8 cellular contexts compared by ENCODE assay signal in genomic region chr9:100595391-100596199, GRCh38. TPM values are rescaled to one million over a fixed set of nuclear protein-coding genes. Genes with fewer than 3 reads are reported as not detected.
DNase-seq lines count a peak whose midpoint lies in the region; ATAC-seq, FAIRE-seq and TF ChIP-seq lines count a peak whose summit lies in the region.

No MANE protein-coding gene starts in this region.

- H2BK5ac ChIP-seq in H1 (ENCODE audit: low read depth, low read length), result no peak overlapping the region

- H3K23me2 ChIP-seq in H1 (ENCODE audit: low read depth, low read length), result peaks cover 5% of the 10 kb centered on the region

- no peak overlapping the region for H3K27ac Mint-ChIP-seq in memory B cell

- no peak overlapping the region for H3K14ac ChIP-seq in H1 (ENCODE audit: insufficient read length)

- peaks cover 12% of the 10 kb centered on the region for H3K4me1 Mint-ChIP-seq in memory B cell

- BruUV-seq in PC-3 (replicated peaks; lab: Mats Ljungman, UMichigan), result no TSS peak

- no peaks in the 10 kb centered on the region for H3K9me3 Mint-ChIP-seq in memory B cell

- DNase-seq in D341Med (ENCODE audit: low spot score), result peak; percentile 55
- peak; percentile 31 for DNase-seq in HuH-7.5 (ENCODE audit: low spot score)
- peak; percentile 82 for DNase-seq in PC-3
- no peak for DNase-seq in H1 (ENCODE audit: low read depth in 1 of 2, low spot score in 2 of 2)
- peak; percentile 25 to 28 for DNase-seq in memory B cell (ENCODE audit: low spot score in 2 of 2)
- DNase-seq in stimulated activated CD4-positive, alpha-beta T cell treated with anti-CD3 and anti-CD28 coated beads, Interleukin-4, amount 100 ng/mL, for 4 hours, result no peak

- H3K4me3 ChIP-seq in PC-3 (ENCODE audit: low read length), result no peak overlapping the region
- no peak overlapping the region for H3K4me3 ChIP-seq in H1 (ENCODE audit: extremely low read depth in 1 of 4, insufficient read depth in 2 of 4, low read depth in 3 of 4, low read length in 4 of 4)

- no peak overlapping the region for H3K4ac ChIP-seq in H1 (replicated peaks; ENCODE audit: insufficient read length, low read depth, low read length)

- H3K79me2 ChIP-seq in PC-3 (ENCODE audit: low read length) (no peaks in the 10 kb centered on the region), H1 (ENCODE audit: control insufficient read depth in 1 of 2, insufficient read depth in 2 of 2, low read length in 2 of 2) (no peaks in the 10 kb centered on the region)

- H4K8ac ChIP-seq in H1 (ENCODE audit: extremely low read depth, insufficient read depth, low read length), result no peak overlapping the region

- H4K91ac ChIP-seq in H1 (replicated peaks; ENCODE audit: insufficient read length, low read length), result no peak overlapping the region

- H3K36me3 ChIP-seq in PC-3 (ENCODE audit: low read depth, low read length) (no peaks in the 10 kb centered on the region), H1 (ENCODE audit: control insufficient read depth in 2 of 4, insufficient read depth in 4 of 4, low read length in 3 of 4) (no peaks in the 10 kb centered on the region)

- no peaks in the 10 kb centered on the region for H3K9me2 ChIP-seq in PC-3 (replicated peaks; ENCODE audit: low read length)

- no peak overlapping the region for H3K27ac ChIP-seq in PC-3 (ENCODE audit: low read length)
- H3K27ac ChIP-seq in H1 (ENCODE audit: low read depth, low read length), result no peak overlapping the region

- H3K23ac ChIP-seq in H1 (ENCODE audit: insufficient read length), result no peak overlapping the region

- H3K9ac ChIP-seq in PC-3 (ENCODE audit: low read length), result no peak overlapping the region
- H3K9ac ChIP-seq in H1 (replicated peaks in 1 of 4; ENCODE audit: extremely low read depth in 1 of 4, low read depth in 3 of 4, low read length in 3 of 4), result no peak overlapping the region

- H3F3A ChIP-seq in PC-3 (ENCODE audit: low read length, unreplicated experiment), result no peaks in the 10 kb centered on the region

- H3K9me3 ChIP-seq in PC-3 (ENCODE audit: low read length) (no peaks in the 10 kb centered on the region), H1 (ENCODE audit: insufficient read depth in 2 of 2, low read depth in 1 of 2, low read length in 1 of 2) (no peaks in the 10 kb centered on the region)

- no peak overlapping the region for H2AK5ac ChIP-seq in H1 (ENCODE audit: low read depth, low read length)

- H3K4me1 ChIP-seq in PC-3 (ENCODE audit: insufficient read depth, low read length) (no peaks in the 10 kb centered on the region), H1 (replicated peaks in 1 of 4; ENCODE audit: control insufficient read depth in 3 of 4, insufficient read depth in 4 of 4, low read length in 3 of 4) (peaks cover 3 to 14% (median 11%) of the 10 kb centered on the region in 4 experiments; a peak in 5 of 7 replicates)

- peak; percentile 95 to 96 for TF ChIP-seq RAD21 in H1 (IDR thresholded peaks at IDR 0.05 in 1 of 2, conservative IDR thresholded peaks at IDR 0.05 in 1 of 2; ENCODE audit: low read depth in 2 of 2, low read length in 2 of 2)

- no peak overlapping the region for H4K5ac ChIP-seq in H1 (ENCODE audit: insufficient read length, low read depth, low read length)

- H3K18ac ChIP-seq in H1 (ENCODE audit: extremely low read depth, low read length), result no peak overlapping the region

- no peak overlapping the region for H2BK15ac ChIP-seq in H1 (ENCODE audit: low read length)

- TF ChIP-seq POLR2A in H1 (IDR thresholded peaks at IDR 0.05; ENCODE audit: control extremely low read depth in 1 of 2, low read depth in 2 of 2, low read length in 2 of 2), result no peak

- H2BK120ac ChIP-seq in H1 (replicated peaks; ENCODE audit: low read depth, low read length), result no peak overlapping the region

- H3K79me1 ChIP-seq in H1 (ENCODE audit: low read depth, low read length), result no peaks in the 10 kb centered on the region

- H3K4me2 ChIP-seq in PC-3 (ENCODE audit: low read length) (no peak overlapping the region), H1 (ENCODE audit: insufficient read depth in 1 of 2, low read depth in 2 of 2, low read length in 2 of 2) (no peak overlapping the region)

- no peaks in the 10 kb centered on the region for H3K27me3 Mint-ChIP-seq in memory B cell

- H4K20me1 ChIP-seq in PC-3 (ENCODE audit: low read length) (no peaks in the 10 kb centered on the region), H1 (replicated peaks in 1 of 2; ENCODE audit: control insufficient read depth in 1 of 2, insufficient read depth in 2 of 2, low read length in 2 of 2) (no peaks in the 10 kb centered on the region)

- H2AFZ ChIP-seq in PC-3 (ENCODE audit: low read length) (no peak overlapping the region), H1 (ENCODE audit: low read length) (no peak overlapping the region)

- ATAC-seq in GM18873 (IDR thresholded peaks at IDR 0.05; ENCODE audit: low FRiP score, unreplicated experiment) (peak; percentile 38), PC-3 (peak; percentile 35), memory B cell (ENCODE audit: low read depth) (no peak), GM19328 (IDR thresholded peaks at IDR 0.05; ENCODE audit: unreplicated experiment) (no peak)

- no peak for TF ChIP-seq EP300 in H1 (IDR thresholded peaks at IDR 0.05; ENCODE audit: borderline replicate concordance in 1 of 2, low read depth in 2 of 2, low read length in 2 of 2)

- POLR2A ChIA-PET in PC-3 (lab: Charles Lee; ENCODE audit: unreplicated experiment), result no interaction called here
- POLR2A ChIA-PET in H1 (lab: Charles Lee; ENCODE audit: partially characterized antibody), result no interaction called here

- no peaks in the 10 kb centered on the region for H3K27me3 ChIP-seq in PC-3 (ENCODE audit: low read length)
- no peaks in the 10 kb centered on the region for H3K27me3 ChIP-seq in H1 (replicated peaks in 1 of 4; ENCODE audit: control insufficient read depth in 3 of 4, extremely low read depth in 1 of 4, insufficient read depth in 3 of 4, low read length in 3 of 4)

- no peaks in the 10 kb centered on the region for H3K36me3 Mint-ChIP-seq in memory B cell

- WGBS in H1 (ENCODE audit: extremely low coverage in 1 of 2, insufficient coverage in 1 of 2, insufficient read length in 1 of 2, insufficient replicate concordance in 2 of 2, low coverage in 1 of 2, low lambda C conversion rate in 2 of 2, missing lambda C conversion rate in 1 of 2), 2 experiments, result 4% methylated on average over 3 of the region's 3 CpGs; no CpG with 5 or more reads in 1 of the 2 experiments

- CTCF ChIA-PET in PC-3 (lab: Charles Lee), result interaction anchor here (1.0 kb wide), 1 partner anchor 90 kb away, joined by 3 read pairs; no protein-coding TSS in a partner anchor
- CTCF ChIA-PET in H1 (lab: Charles Lee; ENCODE audit: partially characterized antibody), result interaction anchor here (0.6 to 2.9 kb wide), 17 partner anchors 10 to 711 kb away, joined by 3 to 14 read pairs (median 3); no protein-coding TSS in a partner anchor

- H2BK12ac ChIP-seq in H1 (ENCODE audit: low read depth, low read length), result peak overlapping the region; percentile 42; the same call in 1 of the 2 replicates

- TF ChIP-seq CTCF in PC-3 (conservative IDR thresholded peaks at IDR 0.05; ENCODE audit: low read depth, low read length) (peak; percentile 86), H1 (IDR thresholded peaks at IDR 0.05; ENCODE audit: control extremely low read depth in 1 of 3, insufficient read depth in 1 of 3, low read depth in 1 of 3, low read length in 3 of 3) (peak in 2 of 3 experiments; percentile 73 to 75; a peak in 3 of 4 replicates)

- peak; percentile 90 for FAIRE-seq in H1 (lab: Jason Lieb, UNC)

- H3K56ac ChIP-seq in H1 (replicated peaks; ENCODE audit: insufficient read length, low read depth, low read length), result no peak overlapping the region

- intact Hi-C loops in PC-3 (cut with micrococcal nuclease), result loop anchor here (1.0 to 10.0 kb wide), 4 partner anchors 90 to 268 kb away; partner anchors contain the start of genes MSANTD3 and TEX10

- H2BK20ac ChIP-seq in H1 (ENCODE audit: low read length), result no peak overlapping the region

- no peak overlapping the region for H3K4me3 Mint-ChIP-seq in memory B cell

TF ChIP-seq in H1, 55 proteins besides CTCF, POLR2A, EP300 and RAD21:
- TF ChIP-seq YY1 (IDR thresholded peaks at IDR 0.05; ENCODE audit: low read depth, low read length) (0 out of 2 replicates have a peak, but pooled peaks have one; percentile 29), BACH1 (IDR thresholded peaks at IDR 0.05; ENCODE audit: low read length) (no peak), JUN (IDR thresholded peaks at IDR 0.05; ENCODE audit: low read depth, low read length) (no peak), GABPA (IDR thresholded peaks at IDR 0.05; ENCODE audit: borderline replicate concordance, insufficient read depth, low read length) (no peak), MAFK (IDR thresholded peaks at IDR 0.05; ENCODE audit: low read depth, low read length) (no peak)

RNA-seq across cellular contexts. Expression of gene CAVIN4, which starts 17.7 kb away (rescaled TPM):
- 0.95 and 1.0 TPM in 2 replicates for total RNA-seq in PC-3 (2014; rRNA removed)
- total RNA-seq in H1 (2021; fragmentation: NEBNext Ultra II Directional; extraction: Animal tissue kit (Norgen Biotek cat#: 25700)), result 8.0 and 9.1 TPM in 2 replicates
- polyA plus RNA-seq in H1 (2011; rRNA removed), result 1.8 and 2.3 TPM in 2 replicates
- polyA plus RNA-seq in H1 (2011; cell fraction: cytosol; rRNA removed), result 4.4 TPM
- 4.1 TPM for polyA plus RNA-seq in H1 (2011; cell fraction: nucleus; rRNA removed)
- 5.8 to 11.9 TPM (median 6.2 TPM) in 4 replicates for polyA plus RNA-seq in H1 (2012, experiment 1 of 2)
- polyA plus RNA-seq in H1 (2012, experiment 2 of 2), result 0.26 TPM
- polyA plus RNA-seq in H1 (2013, experiment 1 of 2), result 6.5 TPM
- 6.6 TPM for polyA plus RNA-seq in H1 (2013, experiment 2 of 2)
- polyA minus RNA-seq in H1 (2011; rRNA and poly(A)+ RNA removed), result 3.7 and 4.7 TPM in 2 replicates
- 1.9 TPM for polyA minus RNA-seq in H1 (2011; cell fraction: cytosol; rRNA and poly(A)+ RNA removed)
- 16.7 TPM for polyA minus RNA-seq in H1 (2011; cell fraction: nucleus; rRNA and poly(A)+ RNA removed)

Comparison
In these comparisons a context has a peak if more than half of its experiments do, and no peak if none do; other contexts are left out.
1. DNase-seq: peak in D341Med (single experiment), HuH-7.5 (single experiment), PC-3 (single experiment) and memory B cell (2 of 2); none in H1 (0 of 2) and stimulated activated CD4-positive, alpha-beta T cell treated with anti-CD3 and anti-CD28 coated beads, Interleukin-4, amount 100 ng/mL, for 4 hours (0 of 2).
2. ATAC-seq: peak in GM18873 (single experiment) and PC-3 (single experiment); none in memory B cell (single experiment) and GM19328 (single experiment).